In the genomic region with DNA sequence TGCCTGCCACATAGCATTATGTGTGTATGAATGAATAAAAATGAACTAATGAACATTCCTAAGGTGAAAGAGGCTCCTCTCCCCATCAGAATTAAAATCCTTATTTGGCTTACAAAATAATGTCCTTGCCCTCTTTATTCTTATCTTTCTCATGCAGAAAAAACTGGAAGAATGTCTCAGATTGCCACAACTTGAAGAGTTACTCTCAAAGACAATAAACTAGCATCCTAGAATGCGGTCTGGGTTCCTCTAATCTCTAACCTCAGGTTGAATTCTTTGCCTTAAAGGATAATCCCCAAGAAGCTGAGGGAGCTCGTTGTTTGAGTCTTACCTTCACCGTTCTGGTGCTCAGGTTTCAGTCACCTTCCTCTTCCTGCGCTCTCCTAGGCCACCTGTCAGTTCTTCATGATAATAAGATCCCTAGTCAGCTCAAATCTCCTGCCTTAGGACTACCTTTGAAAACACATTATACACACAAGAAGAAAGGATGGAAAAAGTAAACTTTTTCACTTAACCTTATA, we compare ENCODE assay signal across 24 cellular contexts.
"Had no signal": no experiment of that assay in that cellular context is flagged by ENCODE, and none has a peak within 500 bp of the region (broad histone marks: within the 10 kb centered on the region; RNA-seq: fewer than 3 reads in every experiment).

No MANE protein-coding gene starts in this region.

- H3K9me3 ChIP-seq: body of pancreas, gastroesophageal sphincter, left ventricle myocardium inferior, ovary, right lobe of liver, testis, transverse colon had no signal

- H3K4me3 ChIP-seq: body of pancreas, gastroesophageal sphincter, left ventricle myocardium inferior, lung, ovary, right lobe of liver, testis, transverse colon had no signal

- H3K9me3 Mint-ChIP-seq: activated B cell treated with CpG ODN at 0.5 μM for 24 hours; activated CD8-positive, alpha-beta T cell treated with anti-CD3 and anti-CD28 coated beads for 36 hours; activated T-cell treated with anti-CD3 and anti-CD28 coated beads, Interleukin-2, amount 50 U/mL, for 4 hours; activated T-helper 17 cell treated with anti-CD3 and anti-CD28 coated beads, Interleukin-2, amount 50 U/mL, for 72 hours; nephron progenitor cell had no signal

- H3K27ac Mint-ChIP-seq: activated B cell treated with CpG ODN at 0.5 μM for 24 hours; activated CD8-positive, alpha-beta T cell treated with anti-CD3 and anti-CD28 coated beads for 36 hours; activated T-helper 17 cell treated with anti-CD3 and anti-CD28 coated beads, Interleukin-2, amount 50 U/mL, for 72 hours; nephron progenitor cell; progenitor cell of endocrine pancreas had no signal

- DNase-seq: activated B cell treated with CpG ODN at 0.5 μM for 24 hours; activated CD4-positive, alpha-beta T cell treated with anti-CD3 and anti-CD28 coated beads, Interleukin-2, amount 50 U/mL, for 1 hour; activated CD8-positive, alpha-beta T cell treated with anti-CD3 and anti-CD28 coated beads for 36 hours; activated T-cell treated with anti-CD3 and anti-CD28 coated beads, Interleukin-2, amount 50 U/mL, for 4 hours; anterior cingulate cortex; body of pancreas; dermis blood vessel endothelial cell; effector CD4-positive, alpha-beta T cell; head of caudate nucleus; hypothalamus; left ventricle myocardium inferior; nephron progenitor cell; ovary; right lobe of liver; stimulated activated CD4-positive, alpha-beta T cell treated with anti-CD3 and anti-CD28 coated beads, Interleukin-4, amount 100 ng/mL, for 1 hour; stimulated activated naive CD8-positive, alpha-beta T cell treated with anti-CD3 and anti-CD28 coated beads, Interleukin-15, Interleukin-2, amounts not matched to agents 100 U/mL and 50 U/mL, for 24 hours; T-helper 2 cell; testis; transverse colon had no signal

- H3K27me3 Mint-ChIP-seq: progenitor cell of endocrine pancreas had no signal

- H3K27ac ChIP-seq: body of pancreas, gastroesophageal sphincter, left ventricle myocardium inferior, ovary, right lobe of liver, testis, transverse colon had no signal

- H3K4me3 Mint-ChIP-seq: activated B cell treated with CpG ODN at 0.5 μM for 24 hours; activated CD8-positive, alpha-beta T cell treated with anti-CD3 and anti-CD28 coated beads for 36 hours; activated T-cell treated with anti-CD3 and anti-CD28 coated beads, Interleukin-2, amount 50 U/mL, for 4 hours; activated T-helper 17 cell treated with anti-CD3 and anti-CD28 coated beads, Interleukin-2, amount 50 U/mL, for 72 hours; nephron progenitor cell had no signal

- H3K36me3 Mint-ChIP-seq: activated naive CD4-positive, alpha-beta T cell treated with anti-CD3 and anti-CD28 coated beads, Interleukin-2, amount 50 U/mL, for 72 hours had no signal

- H3K4me1 Mint-ChIP-seq: activated B cell treated with CpG ODN at 0.5 μM for 24 hours; activated T-helper 17 cell treated with anti-CD3 and anti-CD28 coated beads, Interleukin-2, amount 50 U/mL, for 72 hours had no signal

- ATAC-seq: activated CD8-positive, alpha-beta T cell treated with anti-CD3 and anti-CD28 coated beads for 36 hours; activated naive CD4-positive, alpha-beta T cell treated with anti-CD3 and anti-CD28 coated beads, Interleukin-2, amount 50 U/mL, for 72 hours; activated T-cell treated with anti-CD3 and anti-CD28 coated beads, Interleukin-2, amount 50 U/mL, for 4 hours; activated T-helper 17 cell treated with anti-CD3 and anti-CD28 coated beads, Interleukin-2, amount 50 U/mL, for 72 hours; body of pancreas; gastroesophageal sphincter; right lobe of liver; stimulated activated naive CD8-positive, alpha-beta T cell treated with anti-CD3 and anti-CD28 coated beads, Interleukin-15, Interleukin-2, amounts not matched to agents 100 U/mL and 50 U/mL, for 24 hours had no signal

- H3K36me3 ChIP-seq: gastroesophageal sphincter, left ventricle myocardium inferior, ovary, right lobe of liver, transverse colon had no signal

- H3K4me1 ChIP-seq: gastroesophageal sphincter, left ventricle myocardium inferior, right lobe of liver, testis had no signal

- H3K27me3 ChIP-seq: body of pancreas, gastroesophageal sphincter, ovary, right lobe of liver, testis, transverse colon had no signal
